ENCODE assay signal across 8 cellular contexts in genomic region chr11:62398011-62398994, GRCh38. TPM values are rescaled to one million over a fixed set of nuclear protein-coding genes. Genes with fewer than 3 reads are reported as not detected.
DNase-seq lines count a peak whose midpoint lies in the region; ATAC-seq and TF ChIP-seq lines count a peak whose summit lies in the region.
"Had no signal": no experiment of that assay in that cellular context is flagged by ENCODE, and none has a peak within 500 bp of the region (broad histone marks: within the 10 kb centered on the region; RNA-seq: fewer than 3 reads in every experiment).

No MANE protein-coding gene starts in this region.

- H3K27ac ChIP-seq in ascending aorta: peak overlapping the region; percentile 87
- peak overlapping the region; percentile 75 to 93 (median 84) for H3K27ac ChIP-seq in tibial nerve

- no peaks in the 10 kb centered on the region for H3K27me3 ChIP-seq in ascending aorta
- no peaks in the 10 kb centered on the region for H3K27me3 ChIP-seq in tibial nerve

- H3K9me3 ChIP-seq in ascending aorta (no peaks in the 10 kb centered on the region), tibial nerve (no peaks in the 10 kb centered on the region)

- no peak for ATAC-seq in HG02840 (IDR thresholded peaks at IDR 0.05; ENCODE audit: low FRiP score, unreplicated experiment)
- ATAC-seq in GM21447 (IDR thresholded peaks at IDR 0.05; ENCODE audit: unreplicated experiment): no peak
- no peak for ATAC-seq in GM21825 (IDR thresholded peaks at IDR 0.05; ENCODE audit: unreplicated experiment)

- no peak for TF ChIP-seq POLR2A in tibial nerve (IDR thresholded peaks at IDR 0.05)

- TF ChIP-seq CTCF in ascending aorta (IDR thresholded peaks at IDR 0.05): no peak
- TF ChIP-seq CTCF in tibial nerve (IDR thresholded peaks at IDR 0.05): no peak

- WGBS in tibial nerve, 2 donors: 45 to 46% methylated on average over 20 to 22 of the region's 22 CpGs

- H3K4me3 ChIP-seq in ascending aorta (no peak overlapping the region), tibial nerve (no peak overlapping the region)

- no peaks in the 10 kb centered on the region for H3K36me3 ChIP-seq in ascending aorta
- H3K36me3 ChIP-seq in tibial nerve: no peaks in the 10 kb centered on the region

- no peak for TF ChIP-seq EP300 in tibial nerve (IDR thresholded peaks at IDR 0.05)

- intact Hi-C loops in ascending aorta (cut with DNase I): no loop called here

- DNase-seq in HS-5 (ENCODE audit: low read depth): peak; percentile 61
- peak in 1 of 2 donors; percentile 67 for DNase-seq in ascending aorta (ENCODE audit: low spot score in 2 of 2)
- DNase-seq in kidney tubule cell (ENCODE audit: low spot score): peak; percentile 16
- peak in 1 of 2 donors; percentile 37 for DNase-seq in tibial nerve (ENCODE audit: low spot score in 2 of 2)
- DNase-seq: foreskin melanocyte had no signal

- H3K4me1 ChIP-seq in ascending aorta: peaks cover 45 to 60% of the 10 kb centered on the region in 2 donors
- peaks cover 6 to 93% (median 70%) of the 10 kb centered on the region in 4 donors for H3K4me1 ChIP-seq in tibial nerve

RNA-seq across cellular contexts. Expression of gene SCGB1A1, which starts 20.5 kb away (rescaled TPM):
- total RNA-seq in ascending aorta (not detected), tibial nerve (not detected)
